In the genomic region with DNA sequence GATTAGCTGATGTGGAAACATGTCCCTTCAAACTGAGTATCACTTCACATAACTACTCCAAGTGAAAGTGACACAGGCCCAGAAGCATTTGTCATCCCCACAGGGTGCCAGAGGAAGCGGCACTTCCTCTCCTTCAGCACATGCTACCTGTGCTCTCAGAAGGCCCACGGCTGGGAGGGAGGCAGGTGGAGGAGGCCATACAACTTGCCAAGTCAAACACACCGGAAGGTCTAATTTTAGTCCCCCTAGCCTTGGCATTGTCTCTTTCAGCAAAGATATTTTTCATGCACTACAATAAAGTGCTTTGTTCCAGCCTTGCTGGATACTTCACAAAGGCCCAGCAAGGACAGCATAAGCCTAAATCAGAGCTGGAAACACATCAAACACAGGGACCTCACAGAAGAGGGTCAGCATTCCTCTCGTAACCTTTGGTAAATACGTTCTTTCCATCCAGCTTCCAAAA, we compare ENCODE assay signal across 14 cellular contexts. TPM values are rescaled to one million over a fixed set of nuclear protein-coding genes. Genes with fewer than 3 reads are reported as not detected.
DNase-seq lines count a peak whose midpoint lies in the region; ATAC-seq and TF ChIP-seq lines count a peak whose summit lies in the region.
"Had no signal": no experiment of that assay in that cellular context is flagged by ENCODE, and none has a peak within 500 bp of the region (broad histone marks: within the 10 kb centered on the region; RNA-seq: fewer than 3 reads in every experiment).

No MANE protein-coding gene starts in this region.

- H3K79me1 ChIP-seq in H9 (ENCODE audit: insufficient read depth, low read depth, low read length, poor library complexity, severe bottlenecking) = peaks cover 4% of the 10 kb centered on the region

- no peak overlapping the region for H3K9ac ChIP-seq in H9 (ENCODE audit: extremely low read depth, insufficient read length, low read length)

- H2BK120ac ChIP-seq in H9 (ENCODE audit: low read depth, low read length, poor library complexity, severe bottlenecking) = no peak overlapping the region

- H3K4me3 ChIP-seq in brain microvascular endothelial cell (ENCODE audit: low read depth, low read length) (no peak overlapping the region), H7 (ENCODE audit: insufficient read depth, low read depth, low read length) (no peak overlapping the region)
- H3K4me3 ChIP-seq: lung, SJSA1 had no signal

- H3K4me3 Mint-ChIP-seq in H9 = no peak overlapping the region
- H3K4me3 Mint-ChIP-seq: stimulated activated effector memory CD8-positive, alpha-beta T cell treated with anti-CD3 and anti-CD28 coated beads, Interleukin-12 subunit alpha, Interleukin-12 subunit beta, amount 100 ng/mL, for 72 hours had no signal

- peaks cover 23% of the 10 kb centered on the region; the same call in 1 of the 2 replicates for H3K79me2 ChIP-seq in H9 (ENCODE audit: insufficient read depth, low read length)

- H2AFZ ChIP-seq in H9 (ENCODE audit: low read length) = no peak overlapping the region

- H3K27me3 Mint-ChIP-seq in H9 (ENCODE audit: low read depth) = no peaks in the 10 kb centered on the region

- no peak overlapping the region for H3K27ac Mint-ChIP-seq in H9
- H3K27ac Mint-ChIP-seq: stimulated activated effector memory CD8-positive, alpha-beta T cell treated with anti-CD3 and anti-CD28 coated beads, Interleukin-12 subunit alpha, Interleukin-12 subunit beta, amount 100 ng/mL, for 72 hours had no signal

- no CpG with 5 or more reads among the region's 5 CpGs for whole genome bisulfite sequencing in H9 (ENCODE audit: extremely low coverage, insufficient read length, low lambda C conversion rate)

- H3K4ac ChIP-seq in H9 (ENCODE audit: low read depth, low read length) = no peak overlapping the region

- in situ Hi-C loops in brain microvascular endothelial cell (cut with HindIII; ENCODE audit: low pct_ligation_motif_present, low sequenced_read_pairs) = no loop called here

- no peaks in the 10 kb centered on the region for H3K27me3 ChIP-seq in H9 (ENCODE audit: insufficient read depth, low read length)
- H3K27me3 ChIP-seq in brain microvascular endothelial cell (replicated peaks) = no peaks in the 10 kb centered on the region
- H3K27me3 ChIP-seq in H7 (ENCODE audit: control insufficient read depth, insufficient read depth, low read length) = no peaks in the 10 kb centered on the region
- H3K27me3 ChIP-seq: SJSA1 had no signal

- peaks cover 0 to 11% (median 2%) of the 10 kb centered on the region in 3 experiments; a peak in 4 of 7 replicates for H3K36me3 Mint-ChIP-seq in H9 (ENCODE audit: insufficient read depth in 1 of 3, low read depth in 3 of 3)
- H3K36me3 Mint-ChIP-seq: stimulated activated effector memory CD8-positive, alpha-beta T cell treated with anti-CD3 and anti-CD28 coated beads, Interleukin-12 subunit alpha, Interleukin-12 subunit beta, amount 100 ng/mL, for 72 hours had no signal

- no peak overlapping the region for H3K14ac ChIP-seq in H9 (ENCODE audit: insufficient read depth, low read length)

- no peak overlapping the region for H3K18ac ChIP-seq in H9 (ENCODE audit: insufficient read length, low read depth, low read length)

- no peak overlapping the region for H4K8ac ChIP-seq in H9 (replicated peaks; ENCODE audit: insufficient read length, low read depth, low read length)

- ATAC-seq in GM18858 (IDR thresholded peaks at IDR 0.05; ENCODE audit: unreplicated experiment) (peak; percentile 65), left lobe of liver (peak; percentile 30), HG02588 (IDR thresholded peaks at IDR 0.05; ENCODE audit: unreplicated experiment) (no peak)
- ATAC-seq: stimulated activated effector memory CD8-positive, alpha-beta T cell treated with anti-CD3 and anti-CD28 coated beads, Interleukin-12 subunit alpha, Interleukin-12 subunit beta, amount 100 ng/mL, for 72 hours had no signal

- no peak overlapping the region for H2BK12ac ChIP-seq in H9 (ENCODE audit: insufficient read length, low read depth, low read length)

- H3K4me1 Mint-ChIP-seq in H9 = peaks cover 17 to 23% of the 10 kb centered on the region in 2 experiments
- H3K4me1 Mint-ChIP-seq: stimulated activated effector memory CD8-positive, alpha-beta T cell treated with anti-CD3 and anti-CD28 coated beads, Interleukin-12 subunit alpha, Interleukin-12 subunit beta, amount 100 ng/mL, for 72 hours had no signal

- no peak overlapping the region for H2BK15ac ChIP-seq in H9 (ENCODE audit: low read depth, low read length)

- H4K91ac ChIP-seq in H9 (ENCODE audit: insufficient read length, low read depth, low read length) = no peak overlapping the region

- H3K36me3 ChIP-seq in brain microvascular endothelial cell (replicated peaks) (no peaks in the 10 kb centered on the region), H7 (replicated peaks; ENCODE audit: control insufficient read depth, insufficient read depth, low read length) (no peaks in the 10 kb centered on the region)
- H3K36me3 ChIP-seq: SJSA1 had no signal

- no peak overlapping the region for H2BK5ac ChIP-seq in H9 (ENCODE audit: insufficient read length, low read length)

- no peak overlapping the region for H3K23ac ChIP-seq in H9 (ENCODE audit: insufficient read length, low read depth, low read length)

- H2AK5ac ChIP-seq in H9 (ENCODE audit: insufficient read length, low read length) = no peak overlapping the region

- peaks cover 12% of the 10 kb centered on the region for H3K4me1 ChIP-seq in H9 (ENCODE audit: insufficient read depth, low read length)
- H3K4me1 ChIP-seq: SJSA1 had no signal

- no peak overlapping the region for H3K4me2 ChIP-seq in H9 (ENCODE audit: insufficient read depth, insufficient read length, low read length)

- no peaks in the 10 kb centered on the region for H3K9me3 Mint-ChIP-seq in H9

- no peak for TF ChIP-seq CTCF in H9 (conservative IDR thresholded peaks at IDR 0.05)
- TF ChIP-seq CTCF in brain microvascular endothelial cell (IDR thresholded peaks at IDR 0.05; ENCODE audit: low read depth, low read length, missing control alignments) = no peak

- no peak overlapping the region for H2BK20ac ChIP-seq in H9 (ENCODE audit: low read depth, low read length, poor library complexity, severe bottlenecking)

- no peak overlapping the region for H3K56ac ChIP-seq in H9 (ENCODE audit: insufficient read length, low read depth, low read length)

- peak; percentile 58 for DNase-seq in H9
- DNase-seq in NCI-H510A (lab: John Stamatoyannopoulos, UW) = peak; percentile 62
- no peak for DNase-seq in left lobe of liver (ENCODE audit: low spot score)
- no peak for DNase-seq in brain microvascular endothelial cell
- DNase-seq in NAMALWA (ENCODE audit: low spot score) = no peak
- DNase-seq in H7 = no peak
- DNase-seq: activated CD4-positive, alpha-beta T cell treated with anti-CD3 and anti-CD28 coated beads, Interleukin-2, amount 50 U/mL, for 4 hours; DMS 273 treated with DMSO at 0.1 percent for 48 hours; GOT3 had no signal

- no peaks in the 10 kb centered on the region for H3K23me2 ChIP-seq in H9 (ENCODE audit: insufficient read length, low read depth, low read length, poor library complexity, severe bottlenecking)

- no peaks in the 10 kb centered on the region for H4K20me1 ChIP-seq in H9 (ENCODE audit: control insufficient read depth, insufficient read depth, insufficient read length)

- no peak overlapping the region for H3K27ac ChIP-seq in H9 (ENCODE audit: insufficient read length, low read depth, low read length)
- no peak overlapping the region for H3K27ac ChIP-seq in brain microvascular endothelial cell
- H3K27ac ChIP-seq: SJSA1 had no signal

- no peak overlapping the region for H3T11ph ChIP-seq in H9 (ENCODE audit: low read length)

- no peak overlapping the region for H4K5ac ChIP-seq in H9 (ENCODE audit: insufficient read length, low read depth, low read length)

- no peaks in the 10 kb centered on the region for H3K9me3 ChIP-seq in H9 (ENCODE audit: control insufficient read depth, low read depth, low read length)
- H3K9me3 ChIP-seq: SJSA1 had no signal

RNA-seq across cellular contexts. Expression of gene VSNL1, which starts 38.0 kb away (rescaled TPM):
- total RNA-seq in H9 (2021) (9.2 and 9.9 TPM in 2 replicates), left lobe of liver (11.9 TPM)
- total RNA-seq in H7 (2014; rRNA removed; shearing (Covaris generic)) = 32.8 and 34.8 TPM in 2 replicates

Comparison
In these comparisons a context has a peak if more than half of its experiments do, and no peak if none do; other contexts are left out.
1. DNase-seq: peak in H9 (single experiment) and NCI-H510A (single experiment); none in left lobe of liver (single experiment), brain microvascular endothelial cell (single experiment), NAMALWA (single experiment) and H7 (single experiment).